1 cellular context compared by ENCODE assay signal in genomic region chr22:50260801-50261614, GRCh38.
A peak's percentile ranks its signal among the peaks of the same experiment; 100 is the strongest.
TF ChIP-seq lines count a peak whose summit lies in the region.

No MANE protein-coding gene starts in this region.

TF ChIP-seq in HepG2, 621 proteins besides CTCF, POLR2A, EP300 and RAD21 (continued from another document and continues in another):
- TF ChIP-seq ZBTB25 (CRISPR knock-in tag; IDR thresholded peaks at IDR 0.05) = no peak
- no peak for TF ChIP-seq ZNF543 (CRISPR knock-in tag; IDR thresholded peaks at IDR 0.05)
- TF ChIP-seq CEBPG (CRISPR knock-in tag; IDR thresholded peaks at IDR 0.05) = no peak
- TF ChIP-seq ZBTB37 (CRISPR knock-in tag; IDR thresholded peaks at IDR 0.05) = no peak
- no peak; the same call in 1 of the 2 replicates for TF ChIP-seq ZBTB7A (CRISPR knock-in tag; IDR thresholded peaks at IDR 0.05)
- no peak for TF ChIP-seq ARNT (IDR thresholded peaks at IDR 0.05)
- TF ChIP-seq ZNF704 (CRISPR knock-in tag; IDR thresholded peaks at IDR 0.05; ENCODE audit: borderline replicate concordance) = no peak
- TF ChIP-seq BCLAF1 (IDR thresholded peaks at IDR 0.05) = no peak
- no peak for TF ChIP-seq XRCC5 (optimal IDR thresholded peaks at IDR 0.05; ENCODE audit: low read length)
- TF ChIP-seq ZNF264 (CRISPR knock-in tag; IDR thresholded peaks at IDR 0.05) = no peak
- no peak for TF ChIP-seq NCOA5 (CRISPR knock-in tag; IDR thresholded peaks at IDR 0.05)
- no peak for TF ChIP-seq TBX3 (IDR thresholded peaks at IDR 0.05; ENCODE audit: borderline replicate concordance)
- TF ChIP-seq GABPB1 (CRISPR knock-in tag; IDR thresholded peaks at IDR 0.05) = peak; percentile 55; the same call in 1 of the 2 replicates
- no peak for TF ChIP-seq SNAPC2 (CRISPR knock-in tag; IDR thresholded peaks at IDR 0.05)
- TF ChIP-seq IRF2 (CRISPR knock-in tag; IDR thresholded peaks at IDR 0.05) = no peak
- no peak for TF ChIP-seq GRHL1 (CRISPR knock-in tag; conservative IDR thresholded peaks at IDR 0.05)
- no peak for TF ChIP-seq TRAFD1 (CRISPR knock-in tag; IDR thresholded peaks at IDR 0.05; ENCODE audit: borderline replicate concordance)
- TF ChIP-seq ZNF567 (CRISPR knock-in tag; IDR thresholded peaks at IDR 0.05; ENCODE audit: borderline replicate concordance) = no peak
- no peak for TF ChIP-seq CBX1 (IDR thresholded peaks at IDR 0.05; ENCODE audit: low read depth)
- 0 out of 2 replicates have a peak, but pooled peaks have one; percentile 30 for TF ChIP-seq ZNF616 (CRISPR knock-in tag; IDR thresholded peaks at IDR 0.05; ENCODE audit: low read depth)
- no peak for TF ChIP-seq MTF1 (CRISPR knock-in tag; IDR thresholded peaks at IDR 0.05)
- no peak for TF ChIP-seq ZNF841 (CRISPR knock-in tag; IDR thresholded peaks at IDR 0.05; ENCODE audit: borderline replicate concordance)
- TF ChIP-seq ZNF142 (CRISPR knock-in tag; IDR thresholded peaks at IDR 0.05) = no peak
- TF ChIP-seq NRL (CRISPR knock-in tag; IDR thresholded peaks at IDR 0.05; ENCODE audit: borderline replicate concordance) = peak; percentile 75; the same call in 1 of the 2 replicates
- no peak for TF ChIP-seq ZC3H4 (CRISPR knock-in tag; IDR thresholded peaks at IDR 0.05; ENCODE audit: borderline replicate concordance)
- TF ChIP-seq ZNF703 (CRISPR knock-in tag; IDR thresholded peaks at IDR 0.05; ENCODE audit: borderline replicate concordance) = no peak
- TF ChIP-seq ATF4 (CRISPR knock-in tag; IDR thresholded peaks at IDR 0.05) = no peak
- no peak for TF ChIP-seq SETDB1 (CRISPR knock-in tag; IDR thresholded peaks at IDR 0.05; ENCODE audit: borderline replicate concordance)
- TF ChIP-seq ZNF768 (CRISPR knock-in tag; IDR thresholded peaks at IDR 0.05) = peak; percentile 51; the same call in 1 of the 2 replicates
- no peak for TF ChIP-seq ZNF678 (CRISPR knock-in tag; IDR thresholded peaks at IDR 0.05)
- TF ChIP-seq ZUFSP (CRISPR knock-in tag; IDR thresholded peaks at IDR 0.05; ENCODE audit: borderline replicate concordance) = no peak
- no peak for TF ChIP-seq THAP11 (CRISPR knock-in tag; IDR thresholded peaks at IDR 0.05)
- TF ChIP-seq SMAD3 (CRISPR knock-in tag; IDR thresholded peaks at IDR 0.05) = no peak
- no peak for TF ChIP-seq GTF2F1 (IDR thresholded peaks at IDR 0.05; ENCODE audit: low read length)
- no peak for TF ChIP-seq ZNF382 (CRISPR knock-in tag; IDR thresholded peaks at IDR 0.05; ENCODE audit: borderline replicate concordance)
- TF ChIP-seq YEATS2 (CRISPR knock-in tag; IDR thresholded peaks at IDR 0.05; ENCODE audit: borderline replicate concordance) = no peak
- no peak for TF ChIP-seq ZNF672 (CRISPR knock-in tag; IDR thresholded peaks at IDR 0.05)
- TF ChIP-seq TGIF2 (CRISPR knock-in tag; IDR thresholded peaks at IDR 0.05) = no peak
- TF ChIP-seq RBM39 (IDR thresholded peaks at IDR 0.05; ENCODE audit: low read depth, low read length, poor library complexity, severe bottlenecking) = no peak
- TF ChIP-seq ISX (CRISPR knock-in tag; conservative IDR thresholded peaks at IDR 0.05) = 0 out of 2 replicates have a peak, but pooled peaks have one; percentile 48
